ENCODE assay signal across 21 cellular contexts in genomic region chr19:51179297-51179696, GRCh38. TPM values are rescaled to one million over a fixed set of nuclear protein-coding genes. Genes with fewer than 3 reads are reported as not detected.
A peak's percentile ranks its signal among the peaks of the same experiment; 100 is the strongest.
DNase-seq lines count a peak whose midpoint lies in the region; ATAC-seq and TF ChIP-seq lines count a peak whose summit lies in the region.
"Had no signal": no experiment of that assay in that cellular context is flagged by ENCODE, and none has a peak within 500 bp of the region (broad histone marks: within the 10 kb centered on the region; RNA-seq: fewer than 3 reads in every experiment).

No MANE protein-coding gene starts in this region.

- 21 to 27% methylated on average over 1 of the region's 1 CpG for WGBS in testis, 2 donors

- peaks cover 11% of the 10 kb centered on the region for H3K27me3 Mint-ChIP-seq in T-helper 17 cell

- TF ChIP-seq CTCF in left ventricle myocardium inferior (IDR thresholded peaks at IDR 0.05; ENCODE audit: borderline replicate concordance) (no peak), testis (IDR thresholded peaks at IDR 0.05) (no peak), lower lobe of right lung (IDR thresholded peaks at IDR 0.05) (no peak)

- H3K27ac ChIP-seq in left ventricle myocardium inferior (replicated peaks) (peak overlapping the region; percentile 23), testis (peak overlapping the region; percentile 83 to 89), lower lobe of right lung (no peak overlapping the region)
- H3K27ac ChIP-seq: PC-9, RWPE1, SJCRH30 had no signal

- no peaks in the 10 kb centered on the region for H3K9me3 ChIP-seq in left ventricle myocardium inferior (replicated peaks)
- H3K9me3 ChIP-seq in T-helper 17 cell (ENCODE audit: control insufficient read depth, low read length, poor library complexity, severe bottlenecking), result no peaks in the 10 kb centered on the region
- H3K9me3 ChIP-seq in testis, result no peaks in the 10 kb centered on the region
- H3K9me3 ChIP-seq in lower lobe of right lung, result no peaks in the 10 kb centered on the region
- H3K9me3 ChIP-seq: MG63, SJCRH30 had no signal

- no peak for ATAC-seq in left cardiac atrium
- no peak for ATAC-seq in T-helper 17 cell
- no peak for ATAC-seq in lower lobe of right lung

- no peaks in the 10 kb centered on the region for H3K36me3 Mint-ChIP-seq in T-helper 17 cell (ENCODE audit: low read depth)
- H3K36me3 Mint-ChIP-seq: CD8-positive, alpha-beta memory T cell had no signal

- no peak overlapping the region for H3K4me3 Mint-ChIP-seq in T-helper 17 cell
- H3K4me3 Mint-ChIP-seq: CD8-positive, alpha-beta memory T cell; HFFc6 had no signal

- H3K27me3 ChIP-seq in left ventricle myocardium inferior (ENCODE audit: low read depth), result peaks cover 69% of the 10 kb centered on the region
- no peaks in the 10 kb centered on the region for H3K27me3 ChIP-seq in testis
- H3K27me3 ChIP-seq in lower lobe of right lung (ENCODE audit: low read depth), result peaks cover 22% of the 10 kb centered on the region

- DNase-seq in left ventricle myocardium inferior (no peak), left cardiac atrium (no peak), T-helper 17 cell (no peak), ecto neural progenitor cell (ENCODE audit: low spot score) (peak; percentile 3), testis (peak; percentile 49), NCI-H1105 treated with DMSO at 0.1 percent for 48 hours (lab: John Stamatoyannopoulos, UW) (no peak), HT-29 (ENCODE audit: low spot score) (no peak), lower lobe of right lung (no peak)
- DNase-seq: CD8-positive, alpha-beta memory T cell; HFFc6; Kasumi-1; MG63; NCI-H1048; NCI-H1436 treated with DMSO at 0.1 percent for 48 hours; NCI-H2029; NCI-H345; NCI-H524 treated with DMSO at 0.1 percent for 48 hours; PC-9; SJCRH30 had no signal

- no peak for TF ChIP-seq POLR2A in testis (IDR thresholded peaks at IDR 0.05)

- H3K4me1 ChIP-seq in left ventricle myocardium inferior (no peaks in the 10 kb centered on the region), testis (peaks cover 26% of the 10 kb centered on the region), lower lobe of right lung (no peaks in the 10 kb centered on the region)
- H3K4me1 ChIP-seq: SJCRH30 had no signal

- H3K4me3 ChIP-seq in left ventricle myocardium inferior (no peak overlapping the region), testis (no peak overlapping the region), lower lobe of right lung (no peak overlapping the region)
- H3K4me3 ChIP-seq: MG63, PC-9, SJCRH30 had no signal

- H3K36me3 ChIP-seq in left ventricle myocardium inferior, result no peaks in the 10 kb centered on the region
- no peaks in the 10 kb centered on the region for H3K36me3 ChIP-seq in testis (ENCODE audit: low read depth, missing control alignments)
- H3K36me3 ChIP-seq in lower lobe of right lung, result no peaks in the 10 kb centered on the region
- H3K36me3 ChIP-seq: MG63, SJCRH30 had no signal

- H3K4me1 Mint-ChIP-seq in T-helper 17 cell, result peaks cover 3% of the 10 kb centered on the region

- intact Hi-C loops in left ventricle myocardium inferior (cut with micrococcal nuclease), result no loop called here
- intact Hi-C loops in left cardiac atrium (cut with DNase I), result loop anchor here in 1 of 2 donors (10.0 kb wide), 1 partner anchor 244 kb away; no protein-coding TSS in a partner anchor
- intact Hi-C loops in testis (cut with DNase I; ENCODE audit: low total_unique reads), result no loop called here
- intact Hi-C loops in lower lobe of right lung (cut with DNase I), result no loop called here

- H3K27ac Mint-ChIP-seq in T-helper 17 cell, result peak overlapping the region; percentile 70
- H3K27ac Mint-ChIP-seq: HFFc6 had no signal

RNA-seq across cellular contexts. Expression of gene SIGLEC7, which starts 37.2 kb away (rescaled TPM):
- total RNA-seq in left ventricle myocardium inferior (0.47 TPM), left cardiac atrium (1 to 10 TPM; 1.6 to 2.2 TPM), T-helper 17 cell (under 1 TPM in 1 of 2 donors, not detected in 1; 0.42 TPM), testis (1 to 10 TPM in 1 of 2 donors, under 1 TPM in 1; 0.79 to 1.2 TPM), lower lobe of right lung (10.0 TPM)
- polyA plus RNA-seq in testis (ENCODE audit: insufficient read depth, low read depth, low replicate concordance), result 2.0 TPM
- total RNA-seq in HT-29 (2014; rRNA removed; shearing (Covaris generic)), result not detected in 2 replicates
- total RNA-seq: A673, HFFc6, PC-9, SJCRH30 had no signal

RNA-seq across cellular contexts. Expression of gene CD33, which starts 45.6 kb away (rescaled TPM):
- total RNA-seq in left ventricle myocardium inferior, result 3.0 TPM
- 10 to 100 TPM in 1 of 2 donors, 1 to 10 TPM in 1; 3.2 to 11.4 TPM for total RNA-seq in left cardiac atrium
- 1 to 10 TPM; 2.4 to 3.0 TPM for total RNA-seq in T-helper 17 cell
- total RNA-seq in testis, result 1 to 10 TPM; 1.3 to 1.7 TPM
- polyA plus RNA-seq in testis (ENCODE audit: insufficient read depth, low read depth, low replicate concordance), result 3.8 TPM
- not detected in 2 replicates for total RNA-seq in HT-29 (2014; rRNA removed; shearing (Covaris generic))
- total RNA-seq in lower lobe of right lung, result 32.0 TPM
- total RNA-seq: A673, HFFc6, PC-9 had no signal
- polyA plus RNA-seq: CD8-positive, alpha-beta memory T cell had no signal

RNA-seq across cellular contexts. Expression of gene SIGLEC9, which starts 54.6 kb away (rescaled TPM):
- total RNA-seq in left ventricle myocardium inferior (1.7 TPM), left cardiac atrium (1 to 10 TPM; 5.1 to 6.6 TPM), T-helper 17 cell (1 to 10 TPM; 1.4 to 4.8 TPM), testis (1 to 10 TPM; 2.6 to 5.1 TPM), lower lobe of right lung (24.8 TPM)
- 3.2 TPM for polyA plus RNA-seq in testis (ENCODE audit: insufficient read depth, low read depth, low replicate concordance)
- total RNA-seq in HT-29 (2014; rRNA removed; shearing (Covaris generic)), result not detected in 2 replicates
- total RNA-seq: A673, HFFc6, PC-9, SJCRH30 had no signal

Comparison
In these comparisons a context has a peak if more than half of its experiments do, and no peak if none do; other contexts are left out.
1. DNase-seq: peak in ecto neural progenitor cell (single experiment) and testis (single experiment); none in left ventricle myocardium inferior (single experiment), left cardiac atrium (single experiment), T-helper 17 cell (0 of 3), NCI-H1105 treated with DMSO at 0.1 percent for 48 hours (single experiment), HT-29 (single experiment) and lower lobe of right lung (single experiment).